Comparison of ENCODE assay signal across 1 cellular context in the genomic region with DNA sequence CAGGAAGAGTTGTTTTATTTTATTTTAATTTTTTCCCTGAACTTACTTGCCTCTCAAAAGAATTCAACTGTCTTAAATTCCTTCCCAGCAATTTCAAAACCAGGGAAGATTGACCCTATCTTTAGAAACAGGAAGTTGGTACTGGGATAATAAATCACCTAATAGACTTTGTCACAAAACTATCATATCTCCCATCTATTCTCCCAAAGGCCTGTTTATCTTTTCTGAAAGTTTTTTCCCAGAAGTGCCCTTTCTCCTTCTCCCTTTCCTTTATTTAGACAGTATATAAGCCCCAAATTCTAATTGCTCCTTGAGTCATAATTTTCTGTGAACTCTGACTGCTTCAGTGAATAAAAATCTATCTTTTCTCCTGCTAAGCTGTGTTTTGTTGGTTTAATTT.
TF ChIP-seq lines count a peak whose summit lies in the region.

No MANE protein-coding gene starts in this region.

TF ChIP-seq in HepG2, 621 proteins besides CTCF, POLR2A, EP300 and RAD21:
- no peak for TF ChIP-seq MLLT10 (CRISPR knock-in tag; IDR thresholded peaks at IDR 0.05)
- no peak for TF ChIP-seq HHEX (CRISPR knock-in tag; IDR thresholded peaks at IDR 0.05)
- TF ChIP-seq, protein P1, sequence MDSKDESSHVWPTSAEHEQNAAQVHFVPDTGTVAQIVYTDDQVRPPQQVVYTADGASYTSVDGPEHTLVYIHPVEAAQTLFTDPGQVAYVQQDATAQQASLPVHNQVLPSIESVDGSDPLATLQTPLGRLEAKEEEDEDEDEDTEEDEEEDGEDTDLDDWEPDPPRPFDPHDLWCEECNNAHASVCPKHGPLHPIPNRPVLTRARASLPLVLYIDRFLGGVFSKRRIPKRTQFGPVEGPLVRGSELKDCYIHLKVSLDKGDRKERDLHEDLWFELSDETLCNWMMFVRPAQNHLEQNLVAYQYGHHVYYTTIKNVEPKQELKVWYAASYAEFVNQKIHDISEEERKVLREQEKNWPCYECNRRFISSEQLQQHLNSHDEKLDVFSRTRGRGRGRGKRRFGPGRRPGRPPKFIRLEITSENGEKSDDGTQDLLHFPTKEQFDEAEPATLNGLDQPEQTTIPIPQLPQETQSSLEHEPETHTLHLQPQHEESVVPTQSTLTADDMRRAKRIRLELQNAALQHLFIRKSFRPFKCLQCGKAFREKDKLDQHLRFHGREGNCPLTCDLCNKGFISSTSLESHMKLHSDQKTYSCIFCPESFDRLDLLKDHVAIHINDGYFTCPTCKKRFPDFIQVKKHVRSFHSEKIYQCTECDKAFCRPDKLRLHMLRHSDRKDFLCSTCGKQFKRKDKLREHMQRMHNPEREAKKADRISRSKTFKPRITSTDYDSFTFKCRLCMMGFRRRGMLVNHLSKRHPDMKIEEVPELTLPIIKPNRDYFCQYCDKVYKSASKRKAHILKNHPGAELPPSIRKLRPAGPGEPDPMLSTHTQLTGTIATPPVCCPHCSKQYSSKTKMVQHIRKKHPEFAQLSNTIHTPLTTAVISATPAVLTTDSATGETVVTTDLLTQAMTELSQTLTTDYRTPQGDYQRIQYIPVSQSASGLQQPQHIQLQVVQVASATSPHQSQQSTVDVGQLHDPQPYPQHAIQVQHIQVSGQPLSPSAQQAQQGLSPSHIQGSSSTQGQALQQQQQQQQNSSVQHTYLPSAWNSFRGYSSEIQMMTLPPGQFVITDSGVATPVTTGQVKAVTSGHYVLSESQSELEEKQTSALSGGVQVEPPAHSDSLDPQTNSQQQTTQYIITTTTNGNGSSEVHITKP (CRISPR knock-in tag; IDR thresholded peaks at IDR 0.05; ENCODE audit: low read depth): no peak
- TF ChIP-seq ZNF572 (CRISPR knock-in tag; IDR thresholded peaks at IDR 0.05): no peak
- no peak for TF ChIP-seq REL (CRISPR knock-in tag; conservative IDR thresholded peaks at IDR 0.05)
- TF ChIP-seq ISL2 (CRISPR knock-in tag; IDR thresholded peaks at IDR 0.05): no peak
- no peak for TF ChIP-seq TAF15 (IDR thresholded peaks at IDR 0.05; ENCODE audit: low read depth, low read length, poor library complexity, severe bottlenecking)
- no peak for TF ChIP-seq ZNF713 (CRISPR knock-in tag; IDR thresholded peaks at IDR 0.05)
- TF ChIP-seq BCL6 (CRISPR knock-in tag; IDR thresholded peaks at IDR 0.05): no peak
